Comparison of ENCODE assay signal across 27 cellular contexts in the genomic region with DNA sequence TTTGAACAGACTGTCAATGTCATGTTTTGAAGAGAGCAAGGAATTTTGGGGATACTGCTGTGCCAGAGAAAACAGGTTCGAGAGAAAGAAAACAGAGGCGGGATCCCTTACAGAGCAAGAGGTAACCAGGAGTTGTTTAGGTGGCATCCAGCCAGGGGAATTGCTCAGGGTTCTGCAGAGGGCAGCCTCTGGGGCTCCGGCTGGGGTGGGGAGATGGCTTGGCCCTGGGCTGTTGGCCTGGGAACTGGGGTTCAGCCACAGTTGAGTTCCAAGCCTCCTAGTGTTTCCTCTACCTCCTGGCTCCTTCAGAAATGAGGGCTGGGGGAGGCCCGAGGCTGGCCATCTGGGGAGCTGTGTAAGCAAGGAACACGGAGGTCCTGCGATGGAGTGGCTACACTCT.
DNase-seq lines count a peak whose midpoint lies in the region; ATAC-seq and TF ChIP-seq lines count a peak whose summit lies in the region.
"Had no signal": no experiment of that assay in that cellular context is flagged by ENCODE, and none has a peak within 500 bp of the region (broad histone marks: within the 10 kb centered on the region; RNA-seq: fewer than 3 reads in every experiment).

No MANE protein-coding gene starts in this region.

- TF ChIP-seq CTCF in choroid plexus epithelial cell (conservative IDR thresholded peaks at IDR 0.05; ENCODE audit: low read depth, low read length) (no peak), nephron (IDR thresholded peaks at IDR 0.05; ENCODE audit: unreplicated experiment in 3 of 3) (no peak), thyroid gland (IDR thresholded peaks at IDR 0.05) (no peak)

- TF ChIP-seq POLR2A in thyroid gland (IDR thresholded peaks at IDR 0.05): no peak

- intact Hi-C loops in left cardiac atrium (cut with DNase I): no loop called here
- intact Hi-C loops in Right ventricle myocardium inferior (cut with DNase I): no loop called here
- intact Hi-C loops in thyroid gland (cut with DNase I): no loop called here

- ATAC-seq in left cardiac atrium (peak in 1 of 2 donors; percentile 14), Right ventricle myocardium inferior (no peak), GM19452 (IDR thresholded peaks at IDR 0.05; ENCODE audit: unreplicated experiment) (no peak)
- ATAC-seq: foreskin keratinocyte, natural killer cell, PC-3 had no signal

- H3K27ac ChIP-seq in thyroid gland: no peak overlapping the region
- H3K27ac ChIP-seq: breast epithelium, foreskin keratinocyte, ovary, VCaP had no signal

- no peaks in the 10 kb centered on the region for H3K27me3 ChIP-seq in thyroid gland
- H3K27me3 ChIP-seq: breast epithelium, ovary had no signal

- H3K9me3 ChIP-seq in thyroid gland: no peaks in the 10 kb centered on the region
- H3K9me3 ChIP-seq: breast epithelium, ovary had no signal

- peak; percentile 42 for DNase-seq in left cardiac atrium
- DNase-seq in Right ventricle myocardium inferior (ENCODE audit: missing footprints): no peak
- DNase-seq in choroid plexus epithelial cell (ENCODE audit: low read depth): peak; percentile 26
- no peak for DNase-seq in iPS-NIHi7 (ENCODE audit: extremely low spot score)
- DNase-seq in NCI-H2029 treated with DMSO at 0.1 percent for 48 hours (lab: John Stamatoyannopoulos, UW): no peak
- no peak for DNase-seq in thyroid gland
- DNase-seq: activated naive CD4-positive, alpha-beta T cell treated with anti-CD3 and anti-CD28 coated beads for 36 hours; amygdala; CD8-positive, alpha-beta memory T cell; effector memory CD4-positive, alpha-beta T cell; foreskin keratinocyte; midbrain; natural killer cell; NCI-H187; NCI-H2171 treated with DMSO at 0.1 percent for 48 hours; NCI-H524; PC-3; retina; stimulated activated CD4-positive, alpha-beta T cell treated with anti-CD3 and anti-CD28 coated beads, Interleukin-12 subunit alpha, Interleukin-12 subunit beta, amount 100 ng/mL, for 4 hours; stimulated activated CD4-positive, alpha-beta T cell treated with anti-CD3 and anti-CD28 coated beads, Interleukin-4, amount 100 ng/mL, for 1 hour; substantia nigra had no signal

- H3K4me1 ChIP-seq in thyroid gland: peaks cover 6 to 18% of the 10 kb centered on the region in 2 donors
- H3K4me1 ChIP-seq: breast epithelium had no signal

- peak overlapping the region in 2 of 3 experiments; percentile 38 to 80 for H3K27ac Mint-ChIP-seq in nephron
- H3K27ac Mint-ChIP-seq: activated naive CD4-positive, alpha-beta T cell treated with anti-CD3 and anti-CD28 coated beads for 36 hours had no signal

- H3K4me3 ChIP-seq in choroid plexus epithelial cell (ENCODE audit: low read depth, low read length) (no peak overlapping the region), thyroid gland (replicated peaks in 1 of 3) (no peak overlapping the region)
- H3K4me3 ChIP-seq: breast epithelium, coronary artery, ovary had no signal

- H3K4me1 Mint-ChIP-seq in nephron: peaks cover 36% of the 10 kb centered on the region

- H3K27me3 Mint-ChIP-seq in nephron (ENCODE audit: low read depth): no peaks in the 10 kb centered on the region
- H3K27me3 Mint-ChIP-seq: CD8-positive, alpha-beta memory T cell had no signal

- H3K4me3 Mint-ChIP-seq in nephron: no peak overlapping the region
- H3K4me3 Mint-ChIP-seq: activated naive CD4-positive, alpha-beta T cell treated with anti-CD3 and anti-CD28 coated beads for 36 hours; natural killer cell had no signal

- no peaks in the 10 kb centered on the region for H3K36me3 Mint-ChIP-seq in nephron (ENCODE audit: low read depth)
- H3K36me3 Mint-ChIP-seq: natural killer cell had no signal

- no peaks in the 10 kb centered on the region for H3K36me3 ChIP-seq in thyroid gland
- H3K36me3 ChIP-seq: breast epithelium, ovary had no signal

- 65 to 66% methylated on average over 6 of the region's 6 CpGs for WGBS in thyroid gland, 2 donors

- H3K9me3 Mint-ChIP-seq in nephron: peaks cover 3% of the 10 kb centered on the region
- H3K9me3 Mint-ChIP-seq: CD8-positive, alpha-beta memory T cell had no signal

Comparison
In these comparisons a context has a peak if more than half of its experiments do, and no peak if none do; other contexts are left out.
1. DNase-seq: peak in left cardiac atrium (single experiment) and choroid plexus epithelial cell (single experiment); none in Right ventricle myocardium inferior (single experiment), iPS-NIHi7 (single experiment), NCI-H2029 treated with DMSO at 0.1 percent for 48 hours (single experiment) and thyroid gland (0 of 2).